ENCODE assay signal across 10 cellular contexts in the genomic region with DNA sequence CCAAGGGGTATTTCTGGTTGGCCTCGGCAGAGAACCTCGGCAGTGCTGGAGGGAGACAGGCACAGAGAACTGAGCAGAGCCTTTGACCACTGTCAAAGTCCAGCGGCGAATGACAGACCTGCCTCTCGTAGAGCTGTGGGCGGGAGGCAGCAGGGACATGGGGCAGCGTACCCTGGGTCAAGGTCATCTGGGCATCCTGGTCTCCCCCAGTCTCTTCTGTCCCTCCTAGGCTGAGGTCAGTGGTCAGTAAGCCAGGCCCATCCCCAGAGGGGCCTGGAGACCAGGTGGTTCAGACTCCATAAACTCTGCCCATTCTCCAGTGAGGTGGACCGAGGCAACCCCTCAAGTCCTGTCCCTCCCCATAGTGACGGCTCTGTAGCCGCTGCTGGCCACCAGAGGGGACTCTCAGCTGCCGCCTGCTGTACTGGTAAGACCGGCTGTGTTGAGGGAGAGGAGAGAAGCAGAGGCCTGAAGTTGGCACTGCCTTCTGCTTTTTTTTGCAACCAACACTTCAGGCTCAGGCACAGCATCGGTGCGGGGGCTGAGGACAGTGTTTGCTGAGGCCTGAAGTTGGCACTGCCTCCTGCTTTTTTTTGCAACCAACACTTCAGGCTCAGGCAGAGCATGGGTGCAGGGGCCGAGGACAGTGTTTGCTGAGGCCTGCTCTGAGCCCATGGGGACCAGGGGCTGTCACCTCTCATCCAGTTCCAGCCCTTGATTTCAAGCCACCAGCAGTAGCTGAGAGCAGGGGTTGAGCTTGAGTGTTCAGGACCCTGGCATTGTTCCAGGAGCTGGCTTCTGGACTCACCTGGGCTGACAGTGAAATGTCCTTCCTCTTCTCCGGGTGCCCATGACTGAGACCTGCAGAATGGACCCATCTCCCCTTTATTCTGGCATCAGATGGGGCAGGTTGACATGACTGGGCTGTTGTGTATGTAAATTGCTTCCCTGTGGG. TPM values are rescaled to one million over a fixed set of nuclear protein-coding genes. Genes with fewer than 3 reads are reported as not detected.
DNase-seq lines count a peak whose midpoint lies in the region; ATAC-seq, FAIRE-seq and TF ChIP-seq lines count a peak whose summit lies in the region.
"Had no signal": no experiment of that assay in that cellular context is flagged by ENCODE, and none has a peak within 500 bp of the region (broad histone marks: within the 10 kb centered on the region; RNA-seq: fewer than 3 reads in every experiment).

A gene with protein sequence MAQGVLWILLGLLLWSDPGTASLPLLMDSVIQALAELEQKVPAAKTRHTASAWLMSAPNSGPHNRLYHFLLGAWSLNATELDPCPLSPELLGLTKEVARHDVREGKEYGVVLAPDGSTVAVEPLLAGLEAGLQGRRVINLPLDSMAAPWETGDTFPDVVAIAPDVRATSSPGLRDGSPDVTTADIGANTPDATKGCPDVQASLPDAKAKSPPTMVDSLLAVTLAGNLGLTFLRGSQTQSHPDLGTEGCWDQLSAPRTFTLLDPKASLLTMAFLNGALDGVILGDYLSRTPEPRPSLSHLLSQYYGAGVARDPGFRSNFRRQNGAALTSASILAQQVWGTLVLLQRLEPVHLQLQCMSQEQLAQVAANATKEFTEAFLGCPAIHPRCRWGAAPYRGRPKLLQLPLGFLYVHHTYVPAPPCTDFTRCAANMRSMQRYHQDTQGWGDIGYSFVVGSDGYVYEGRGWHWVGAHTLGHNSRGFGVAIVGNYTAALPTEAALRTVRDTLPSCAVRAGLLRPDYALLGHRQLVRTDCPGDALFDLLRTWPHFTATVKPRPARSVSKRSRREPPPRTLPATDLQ (minus strand): TSS at position 111 of the 955 bp plus-strand sequence. CDS start 130 bp downstream, outside the sequence.

- DNase-seq in DMS114 treated with DMSO at 0.1 percent for 48 hours (lab: John Stamatoyannopoulos, UW; ENCODE audit: unreplicated experiment) (peak; percentile 30), Karpas-422 (peak; percentile 46), mammary epithelial cell (no peak), natural killer cell (no peak), NCI-H446 treated with DMSO at 0.1 percent for 48 hours (lab: John Stamatoyannopoulos, UW) (no peak), NCI-H2171 (lab: John Stamatoyannopoulos, UW) (no peak), GM19239 (ENCODE audit: insufficient read length, low spot score) (no peak), A172 (ENCODE audit: low spot score) (no peak)
- DNase-seq: stimulated activated CD4-positive, alpha-beta T cell treated with anti-CD3 and anti-CD28 coated beads, Interleukin-4, amount 100 ng/mL, for 24 hours had no signal

- in situ Hi-C loops in mammary epithelial cell (cut with MboI; ENCODE audit: low sequenced_read_pairs in 2 of 2): no loop called here

- H3K79me2 ChIP-seq in Karpas-422 (ENCODE audit: low read length): no peaks in the 10 kb centered on the region
- H3K79me2 ChIP-seq in mammary epithelial cell (ENCODE audit: insufficient read depth, low read length): no peaks in the 10 kb centered on the region

- WGBS in mammary epithelial cell (ENCODE audit: low coverage, missing lambda C conversion rate): 20% methylated on average over 12 of the region's 16 CpGs

- peak in 2 of 3 donors; percentile 49 to 54 for ATAC-seq in natural killer cell

- FAIRE-seq in GM19239 (lab: Jason Lieb, UNC): no peak
- FAIRE-seq: islet of Langerhans had no signal

- dilution Hi-C loops in mammary epithelial cell (cut with HindIII; ENCODE audit: low sequenced_read_pairs): loop anchor here (5.0 kb wide), 1 partner anchor 48 kb away; no protein-coding TSS in a partner anchor

- H3K9me3 Mint-ChIP-seq in natural killer cell: no peaks in the 10 kb centered on the region

- H3K9me3 ChIP-seq in Karpas-422 (ENCODE audit: low read length) (no peaks in the 10 kb centered on the region), mammary epithelial cell (replicated peaks; ENCODE audit: insufficient read depth, low read length) (no peaks in the 10 kb centered on the region)

- H3K4me1 ChIP-seq in Karpas-422 (ENCODE audit: low read length) (no peaks in the 10 kb centered on the region), mammary epithelial cell (ENCODE audit: insufficient read depth, low read length) (peaks cover 4% of the 10 kb centered on the region)

- H3K4me3 ChIP-seq in Karpas-422 (ENCODE audit: low read length) (no peak within 1 kb of the TSS), mammary epithelial cell (replicated peaks in 1 of 3; ENCODE audit: insufficient read depth in 1 of 3, low read depth in 2 of 3, low read length in 3 of 3) (no peak within 1 kb of the TSS)

- no TSS peak for BruUV-seq in mammary epithelial cell (replicated peaks; lab: Mats Ljungman, UMichigan)

- no peaks in the 10 kb centered on the region for H3K9me2 ChIP-seq in Karpas-422 (replicated peaks; ENCODE audit: insufficient read depth, low read length)

- H4K20me1 ChIP-seq in Karpas-422 (ENCODE audit: insufficient read depth, low read depth, low read length): no peaks in the 10 kb centered on the region
- H4K20me1 ChIP-seq in mammary epithelial cell (ENCODE audit: insufficient read depth, low read length): no peaks in the 10 kb centered on the region

- no peak within 1 kb of the TSS for H3K4me3 Mint-ChIP-seq in natural killer cell

- H3K4me2 ChIP-seq in Karpas-422 (ENCODE audit: low read depth, low read length, poor library complexity, severe bottlenecking) (no peak within 1 kb of the TSS), mammary epithelial cell (ENCODE audit: insufficient read depth, low read depth, low read length) (no peak within 1 kb of the TSS)

- H3K4me1 Mint-ChIP-seq in natural killer cell: peaks cover 11 to 22% of the 10 kb centered on the region in 2 donors

- TF ChIP-seq CTCF in mammary epithelial cell (conservative IDR thresholded peaks at IDR 0.05 in 1 of 2, IDR thresholded peaks at IDR 0.05 in 1 of 2; ENCODE audit: extremely low read depth in 1 of 2, insufficient read depth in 1 of 2, low read depth in 1 of 2, low read length in 2 of 2) (peak; percentile 16 to 74), natural killer cell (IDR thresholded peaks at IDR 0.05) (no peak)

- no peaks in the 10 kb centered on the region for H3K36me3 ChIP-seq in Karpas-422 (ENCODE audit: insufficient read depth, low read length)
- H3K36me3 ChIP-seq in mammary epithelial cell (ENCODE audit: insufficient read depth, low read length): no peaks in the 10 kb centered on the region

- H3K27ac Mint-ChIP-seq in natural killer cell: no peak within 1 kb of the TSS

- H2AFZ ChIP-seq in Karpas-422 (ENCODE audit: low read length) (no peak within 1 kb of the TSS), mammary epithelial cell (ENCODE audit: low read depth, low read length) (peak within 1 kb of the TSS; percentile 44)

- CTCF ChIA-PET in mammary epithelial cell (lab: Charles Lee; ENCODE audit: low non-redundant PET): no interaction called here

- H3K27ac ChIP-seq in Karpas-422 (ENCODE audit: low read length) (no peak within 1 kb of the TSS), mammary epithelial cell (ENCODE audit: insufficient read depth, low read depth, low read length) (no peak within 1 kb of the TSS)

- H3K9ac ChIP-seq in Karpas-422 (ENCODE audit: low read length) (no peak within 1 kb of the TSS), mammary epithelial cell (ENCODE audit: insufficient read depth, low read length) (no peak within 1 kb of the TSS)

- no peaks in the 10 kb centered on the region for H3K36me3 Mint-ChIP-seq in natural killer cell

- H3K27me3 ChIP-seq in Karpas-422 (ENCODE audit: low read length) (no peaks in the 10 kb centered on the region), mammary epithelial cell (ENCODE audit: insufficient read depth, low read length) (no peaks in the 10 kb centered on the region)

- no peaks in the 10 kb centered on the region for H3K27me3 Mint-ChIP-seq in natural killer cell (ENCODE audit: low read depth in 2 of 2)

- intact Hi-C loops in mammary epithelial cell (cut with micrococcal nuclease) (loop anchor here (1.0 kb wide), 1 partner anchor 77 kb away; no protein-coding TSS in a partner anchor), natural killer cell (cut with micrococcal nuclease) (loop anchor here (1.0 kb wide), 1 partner anchor 77 kb away; no protein-coding TSS in a partner anchor)

RNA-seq across cellular contexts. Expression of the gene that starts here (rescaled TPM):
- total RNA-seq in Karpas-422 (2014; rRNA removed; shearing (Covaris generic); ENCODE audit: low replicate concordance): not detected in 2 replicates
- total RNA-seq in mammary epithelial cell: not detected
- polyA plus RNA-seq in mammary epithelial cell: not detected
- polyA minus RNA-seq in mammary epithelial cell: not detected
- under 1 TPM in 2 of 3 donors, not detected in 1; 0.21 to 0.28 TPM for total RNA-seq in natural killer cell
- not detected in 2 replicates for total RNA-seq in A172 (2014; rRNA removed; shearing (Covaris generic))

Comparison
In these comparisons a context has a peak if more than half of its experiments do, and no peak if none do; other contexts are left out.
1. Peak in DNase-seq in Karpas-422; RNA of the gene not detected or under 1 TPM.
2. Peak in ATAC-seq in natural killer cell; RNA of the gene not detected or under 1 TPM.